Comparison of ENCODE assay signal across 27 cellular contexts in genomic region chr3:116815321-116815720, GRCh38.
"Had no signal": no experiment of that assay in that cellular context is flagged by ENCODE, and none has a peak within 500 bp of the region (broad histone marks: within the 10 kb centered on the region; RNA-seq: fewer than 3 reads in every experiment).

No MANE protein-coding gene starts in this region.

- ATAC-seq: gastrocnemius medialis, left colon, natural killer cell, right lobe of liver had no signal

- H3K4me1 Mint-ChIP-seq: activated CD4-positive, alpha-beta T cell treated with anti-CD3 and anti-CD28 coated beads, Interleukin-2, amount 10 ng/mL, durations not matched to agents 24 days and 14 days; activated naive CD8-positive, alpha-beta T cell treated with anti-CD3 and anti-CD28 coated beads, Interleukin-2, amount 10 ng/mL, durations not matched to agents 7 days and 5 days; central memory CD8-positive, alpha-beta T cell; immature natural killer cell; natural killer cell had no signal

- DNase-seq: activated CD4-positive, alpha-beta memory T cell treated with anti-CD3 and anti-CD28 coated beads for 36 hours; activated CD4-positive, alpha-beta T cell treated with anti-CD3 and anti-CD28 coated beads, Interleukin-2, amount 10 ng/mL, durations not matched to agents 24 days and 14 days; activated CD4-positive, CD25-positive, alpha-beta regulatory T cell treated with anti-CD3 and anti-CD28 coated beads, Interleukin-2, amount 50 U/mL, for 72 hours; activated CD8-positive, alpha-beta memory T cell treated with anti-CD3 and anti-CD28 coated beads, Interleukin-2, amount 50 U/mL, for 4 hours; activated effector memory CD4-positive, alpha-beta T cell treated with anti-CD3 and anti-CD28 coated beads, Interleukin-2, amount 50 U/mL, for 16 hours; activated naive CD4-positive, alpha-beta T cell treated with anti-CD3 and anti-CD28 coated beads for 36 hours; activated naive CD8-positive, alpha-beta T cell treated with anti-CD3 and anti-CD28 coated beads, Interleukin-2, amount 10 ng/mL, durations not matched to agents 7 days and 5 days; activated T-cell treated with anti-CD3 and anti-CD28 coated beads, Interleukin-2, amount 50 U/mL, for 1 hour; amniotic stem cell; dermis blood vessel endothelial cell; effector CD4-positive, alpha-beta T cell; esophagus squamous epithelium; gastrocnemius medialis; immature natural killer cell; kidney; mammary epithelial cell; natural killer cell; right lobe of liver; spleen; stimulated activated naive CD4-positive, alpha-beta T cell treated with Interleukin-2 at 50 U/mL for 16 hours; T-helper 2 cell had no signal

- H3K27me3 ChIP-seq: esophagus squamous epithelium, gastrocnemius medialis, right lobe of liver, spleen, tibial nerve had no signal

- H3K36me3 Mint-ChIP-seq: activated CD4-positive, alpha-beta memory T cell treated with anti-CD3 and anti-CD28 coated beads for 36 hours; activated naive CD8-positive, alpha-beta T cell treated with anti-CD3 and anti-CD28 coated beads, Interleukin-2, amount 10 ng/mL, durations not matched to agents 7 days and 5 days; immature natural killer cell; natural killer cell had no signal

- H3K4me1 ChIP-seq: esophagus squamous epithelium, gastrocnemius medialis, right lobe of liver, spleen, tibial nerve had no signal

- H3K9me3 ChIP-seq: esophagus squamous epithelium, gastrocnemius medialis, right lobe of liver, tibial nerve had no signal

- H3K4me3 Mint-ChIP-seq: activated CD4-positive, alpha-beta memory T cell treated with anti-CD3 and anti-CD28 coated beads for 36 hours; activated CD4-positive, alpha-beta T cell treated with anti-CD3 and anti-CD28 coated beads, Interleukin-2, amount 10 ng/mL, durations not matched to agents 24 days and 14 days; activated naive CD4-positive, alpha-beta T cell treated with anti-CD3 and anti-CD28 coated beads for 36 hours; activated naive CD8-positive, alpha-beta T cell treated with anti-CD3 and anti-CD28 coated beads, Interleukin-2, amount 10 ng/mL, durations not matched to agents 7 days and 5 days; activated T-helper 1 cell treated with anti-CD3 and anti-CD28 coated beads, Interleukin-12 subunit alpha, Interleukin-12 subunit beta, Interleukin-2, Interleukin-4 antibody, amounts not matched to agents 30 ng/mL and 10 ng/mL and 1 ng/mL, durations not matched to agents 14 hours and 24 hours and 36 hours; central memory CD8-positive, alpha-beta T cell; immature natural killer cell; natural killer cell had no signal

- H3K27ac Mint-ChIP-seq: activated CD4-positive, alpha-beta memory T cell treated with anti-CD3 and anti-CD28 coated beads for 36 hours; activated CD4-positive, alpha-beta T cell treated with anti-CD3 and anti-CD28 coated beads, Interleukin-2, amount 10 ng/mL, durations not matched to agents 24 days and 14 days; activated naive CD4-positive, alpha-beta T cell treated with anti-CD3 and anti-CD28 coated beads for 36 hours; activated naive CD8-positive, alpha-beta T cell treated with anti-CD3 and anti-CD28 coated beads, Interleukin-2, amount 10 ng/mL, durations not matched to agents 7 days and 5 days; activated T-helper 1 cell treated with anti-CD3 and anti-CD28 coated beads, Interleukin-12 subunit alpha, Interleukin-12 subunit beta, Interleukin-2, Interleukin-4 antibody, amounts not matched to agents 30 ng/mL and 10 ng/mL and 1 ng/mL, durations not matched to agents 14 hours and 24 hours and 36 hours; immature natural killer cell; natural killer cell; progenitor cell of endocrine pancreas had no signal

- H3K36me3 ChIP-seq: esophagus squamous epithelium, gastrocnemius medialis, right lobe of liver, spleen, tibial nerve had no signal

- H3K27ac ChIP-seq: epithelial cell of prostate, gastrocnemius medialis, right lobe of liver, spleen, tibial nerve had no signal

- H3K9me3 Mint-ChIP-seq: activated CD4-positive, alpha-beta memory T cell treated with anti-CD3 and anti-CD28 coated beads for 36 hours; activated CD4-positive, alpha-beta T cell treated with anti-CD3 and anti-CD28 coated beads, Interleukin-2, amount 10 ng/mL, durations not matched to agents 24 days and 14 days; activated naive CD4-positive, alpha-beta T cell treated with anti-CD3 and anti-CD28 coated beads for 36 hours; activated naive CD8-positive, alpha-beta T cell treated with anti-CD3 and anti-CD28 coated beads, Interleukin-2, amount 10 ng/mL, durations not matched to agents 7 days and 5 days; activated T-helper 1 cell treated with anti-CD3 and anti-CD28 coated beads, Interleukin-12 subunit alpha, Interleukin-12 subunit beta, Interleukin-2, Interleukin-4 antibody, amounts not matched to agents 30 ng/mL and 10 ng/mL and 1 ng/mL, durations not matched to agents 14 hours and 24 hours and 36 hours had no signal

- H3K4me3 ChIP-seq: esophagus squamous epithelium, gastrocnemius medialis, right lobe of liver, spleen, tibial nerve had no signal
